Comparison of ENCODE assay signal across 8 cellular contexts in the genomic region with DNA sequence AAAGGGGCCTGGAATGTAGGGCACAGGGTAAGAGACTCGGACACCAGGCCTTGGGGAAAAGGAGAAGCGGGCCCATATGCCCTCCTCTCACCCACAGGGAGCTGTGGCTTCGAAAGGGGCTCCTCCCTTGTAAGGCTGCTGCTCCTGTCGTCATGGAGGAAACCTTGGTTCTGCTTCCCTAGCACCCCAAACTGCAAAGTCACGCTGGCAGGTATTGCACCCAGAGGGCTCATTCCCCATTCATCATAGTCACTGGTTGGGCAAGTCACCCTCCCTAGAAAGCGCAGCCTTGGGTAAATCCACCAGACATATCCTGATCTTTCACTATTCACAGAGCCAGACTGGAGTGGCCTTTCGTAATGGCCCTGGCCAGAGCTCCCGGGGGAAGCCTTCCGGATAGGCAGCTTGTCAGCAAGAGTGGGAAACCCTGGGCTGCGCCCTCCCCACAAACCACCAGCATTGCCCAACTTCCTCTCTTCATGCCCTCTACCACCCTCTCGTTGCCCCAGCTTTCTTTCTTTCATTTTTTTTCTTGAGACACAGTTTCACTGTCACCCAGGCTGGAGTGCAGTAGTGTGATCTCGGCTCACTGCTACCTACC.
DNase-seq lines count a peak whose midpoint lies in the region; ATAC-seq and TF ChIP-seq lines count a peak whose summit lies in the region.

No MANE protein-coding gene starts in this region.

- H3K4me1 ChIP-seq in right lobe of liver: no peaks in the 10 kb centered on the region

- H3K36me3 ChIP-seq in right lobe of liver: no peaks in the 10 kb centered on the region

- no peaks in the 10 kb centered on the region for H3K9me3 ChIP-seq in right lobe of liver

- ATAC-seq in right lobe of liver: peak; percentile 68 to 82 (median 75)
- no peak for ATAC-seq in GM19455 (IDR thresholded peaks at IDR 0.05; ENCODE audit: unreplicated experiment)

- TF ChIP-seq CTCF in right lobe of liver (IDR thresholded peaks at IDR 0.05): no peak

- H3K4me3 ChIP-seq in right lobe of liver: no peak overlapping the region

- intact Hi-C loops in right lobe of liver (cut with DNase I): no loop called here

- 62% methylated on average over 9 of the region's 12 CpGs for WGBS in right lobe of liver (ENCODE audit: insufficient coverage, low coverage, low lambda C conversion rate, missing lambda C conversion rate)

- TF ChIP-seq POLR2A in right lobe of liver (IDR thresholded peaks at IDR 0.05): no peak

- H3K27me3 ChIP-seq in right lobe of liver: no peaks in the 10 kb centered on the region

- H3K27ac ChIP-seq in right lobe of liver: peak overlapping the region in 2 of 3 donors; percentile 29 to 34

- DNase-seq in C1 segment of cervical spinal cord (lab: John Stamatoyannopoulos, UW) (peak in 11 of 14 donors; percentile 20 to 82 (median 48)), NOMO-1 treated with dmso at 0.1 percent for 144 hours (lab: John Stamatoyannopoulos, UW; ENCODE audit: unreplicated experiment) (peak; percentile 100), right lobe of liver (peak; percentile 72 to 82 (median 74)), cortex of kidney (lab: John Stamatoyannopoulos, UW) (no peak), DMS153 (lab: John Stamatoyannopoulos, UW) (no peak)
- DNase-seq in activated naive CD4-positive, alpha-beta T cell treated with Interleukin-2 at 50 U/mL for 16 hours: peak; percentile 44
- peak in 5 of 6 experiments; percentile 3 to 55 (median 37) for DNase-seq in stimulated activated naive CD4-positive, alpha-beta T cell (lab: John Stamatoyannopoulos, UW)

Comparison
In these comparisons a context has a peak if more than half of its experiments do, and no peak if none do; other contexts are left out.
1. DNase-seq: peak in C1 segment of cervical spinal cord (11 of 14), NOMO-1 treated with dmso at 0.1 percent for 144 hours (single experiment), activated naive CD4-positive, alpha-beta T cell treated with Interleukin-2 at 50 U/mL for 16 hours (single experiment), right lobe of liver (3 of 3) and stimulated activated naive CD4-positive, alpha-beta T cell (5 of 6); none in cortex of kidney (single experiment) and DMS153 (single experiment).